In genomic region chr2:85611705-85612587, GRCh38 we compare ENCODE assay signal across 1 cellular context.
TF ChIP-seq lines count a peak whose summit lies in the region.

TSS of gene C2orf68 (minus strand) at chr2:85612066. CDS start at chr2:85611984, 82 bp downstream.

TF ChIP-seq in GM12878, 131 proteins besides CTCF, POLR2A, EP300 and RAD21 (continued from another document and continues in another):
- TF ChIP-seq CUX1 (IDR thresholded peaks at IDR 0.05; ENCODE audit: insufficient replicate concordance, low read depth, low read length): no peak
- no peak for TF ChIP-seq ZNF217 (IDR thresholded peaks at IDR 0.05)
- TF ChIP-seq NRF1 (conservative IDR thresholded peaks at IDR 0.05; ENCODE audit: low read depth, low read length): no peak
- no peak for TF ChIP-seq SMARCA5 (IDR thresholded peaks at IDR 0.05)
- TF ChIP-seq SRF (IDR thresholded peaks at IDR 0.05; ENCODE audit: low read depth in 2 of 2, low read length in 2 of 2): no peak
- TF ChIP-seq MTA2 (IDR thresholded peaks at IDR 0.05; ENCODE audit: low read depth): no peak
- TF ChIP-seq GATAD2B (conservative IDR thresholded peaks at IDR 0.05; ENCODE audit: low read depth): peak; percentile 72
- no peak for TF ChIP-seq TARDBP (IDR thresholded peaks at IDR 0.05; ENCODE audit: borderline replicate concordance)
- TF ChIP-seq ZNF622 (IDR thresholded peaks at IDR 0.05): no peak
- no peak for TF ChIP-seq SMC3 (IDR thresholded peaks at IDR 0.05; ENCODE audit: borderline replicate concordance, low read length)
- 0 out of 2 replicates have a peak, but pooled peaks have one; percentile 19 for TF ChIP-seq SIN3A (IDR thresholded peaks at IDR 0.05; ENCODE audit: low read depth, low read length)
- TF ChIP-seq ZNF274 (IDR thresholded peaks at IDR 0.05; ENCODE audit: insufficient read depth, insufficient read length): no peak
- TF ChIP-seq NR2C2 (IDR thresholded peaks at IDR 0.05; ENCODE audit: borderline replicate concordance, control insufficient read depth, insufficient read length, low read depth): no peak
- TF ChIP-seq ELK1 (IDR thresholded peaks at IDR 0.05; ENCODE audit: low read depth, low read length): peak; percentile 86
- no peak for TF ChIP-seq BCLAF1 (IDR thresholded peaks at IDR 0.05)
- peak; percentile 81 for TF ChIP-seq POLR2AphosphoS2 (IDR thresholded peaks at IDR 0.05; ENCODE audit: low read depth, low read length)
- TF ChIP-seq BMI1 (IDR thresholded peaks at IDR 0.05; ENCODE audit: borderline replicate concordance): no peak
- no peak for TF ChIP-seq REST (IDR thresholded peaks at IDR 0.05; ENCODE audit: low read depth, low read length)
- TF ChIP-seq IRF3 (IDR thresholded peaks at IDR 0.05): no peak
- no peak for TF ChIP-seq YBX1 (IDR thresholded peaks at IDR 0.05)
- no peak for TF ChIP-seq SREBF2 (IDR thresholded peaks at IDR 0.05; ENCODE audit: low read length)
- TF ChIP-seq PAX8 (IDR thresholded peaks at IDR 0.05): no peak
- TF ChIP-seq ATF2 (IDR thresholded peaks at IDR 0.05; ENCODE audit: low read length): no peak
- peak; percentile 65 for TF ChIP-seq YY1 (IDR thresholded peaks at IDR 0.05; ENCODE audit: low read depth, low read length)
- TF ChIP-seq KAT2A (conservative IDR thresholded peaks at IDR 0.05; ENCODE audit: control insufficient read depth, low read depth, low read length): peak; percentile 38; the same call in 1 of the 2 replicates
- no peak; the same call in 1 of the 2 replicates for TF ChIP-seq PKNOX1 (IDR thresholded peaks at IDR 0.05)
- TF ChIP-seq HSF1 (IDR thresholded peaks at IDR 0.05; ENCODE audit: low read depth, low read length): no peak
- TF ChIP-seq CREB1 (IDR thresholded peaks at IDR 0.05; ENCODE audit: low read depth): peak; percentile 20; the same call in 1 of the 2 replicates
- TF ChIP-seq NR2C1 (IDR thresholded peaks at IDR 0.05): no peak
- no peak for TF ChIP-seq FOXM1 (IDR thresholded peaks at IDR 0.05; ENCODE audit: low read depth, low read length)
- peak; percentile 55; the same call in 1 of the 2 replicates for TF ChIP-seq NBN (IDR thresholded peaks at IDR 0.05)
- TF ChIP-seq TBL1XR1 (IDR thresholded peaks at IDR 0.05; ENCODE audit: low read depth, low read length): no peak
- TF ChIP-seq CEBPB (IDR thresholded peaks at IDR 0.05; ENCODE audit: borderline replicate concordance in 1 of 2, low read depth in 2 of 2, low read length in 2 of 2): no peak
- TF ChIP-seq ZNF687 (IDR thresholded peaks at IDR 0.05): peak; percentile 66; the same call in 1 of the 2 replicates
- 0 out of 2 replicates have a peak, but pooled peaks have one; percentile 4 for TF ChIP-seq MEF2A (IDR thresholded peaks at IDR 0.05; ENCODE audit: insufficient read depth, low read depth, low read length)
- TF ChIP-seq NFYA (IDR thresholded peaks at IDR 0.05; ENCODE audit: borderline replicate concordance, low read depth, low read length): no peak
- TF ChIP-seq IRF4 (IDR thresholded peaks at IDR 0.05; ENCODE audit: low read depth, low read length): no peak
